ENCODE assay signal across 14 cellular contexts in the genomic region with DNA sequence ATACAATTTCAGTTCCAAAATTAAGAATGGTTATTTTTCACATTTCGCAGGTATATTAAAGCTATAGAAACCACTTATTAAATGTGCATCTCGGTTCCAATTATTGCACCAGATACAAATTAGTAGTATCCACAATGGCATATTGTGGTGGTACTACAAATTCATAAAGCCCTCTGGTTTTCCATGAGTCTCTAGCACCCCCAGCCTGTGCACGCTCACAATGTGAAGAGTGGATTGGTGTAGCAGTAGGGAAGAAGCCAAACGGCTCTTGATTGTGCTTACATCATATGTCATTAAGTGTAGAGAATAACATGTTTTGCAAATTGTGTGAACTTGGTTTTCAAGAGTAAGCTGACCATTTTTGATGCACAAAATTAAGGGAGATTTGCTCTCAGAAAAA. TPM values are rescaled to one million over a fixed set of nuclear protein-coding genes. Genes with fewer than 3 reads are reported as not detected.
DNase-seq lines count a peak whose midpoint lies in the region; ATAC-seq, FAIRE-seq and TF ChIP-seq lines count a peak whose summit lies in the region.
"Had no signal": no experiment of that assay in that cellular context is flagged by ENCODE, and none has a peak within 500 bp of the region (broad histone marks: within the 10 kb centered on the region; RNA-seq: fewer than 3 reads in every experiment).

No MANE protein-coding gene starts in this region.

- DNase-seq in G401 (ENCODE audit: low spot score) = peak; percentile 90
- DNase-seq in NCI-H2171 (lab: John Stamatoyannopoulos, UW) = peak; percentile 19
- DNase-seq in astrocyte (ENCODE audit: low read depth) = no peak
- DNase-seq in NK-92 treated with Interleukin-12 subunit alpha and Interleukin-12 subunit beta, amount 100 ng/mL, for 24 hours (lab: John Stamatoyannopoulos, UW) = no peak
- no peak for DNase-seq in T-helper 17 cell
- DNase-seq in CD8-positive, alpha-beta T cell = no peak
- DNase-seq: activated CD8-positive, alpha-beta memory T cell treated with anti-CD3 and anti-CD28 coated beads, Interleukin-2, amount 50 U/mL, for 48 hours; naive B cell; stimulated activated CD4-positive, alpha-beta T cell treated with anti-CD3 and anti-CD28 coated beads, Interleukin-15, amount 100 ng/mL, for 24 hours had no signal

- H3K4me3 ChIP-seq in astrocyte (ENCODE audit: insufficient read depth, low read depth, low read length) = no peak overlapping the region
- no peak overlapping the region for H3K4me3 ChIP-seq in CD8-positive, alpha-beta T cell (ENCODE audit: low read depth, low read length)

- no peak overlapping the region for H3K27ac ChIP-seq in astrocyte (ENCODE audit: low read depth, low read length)
- H3K27ac ChIP-seq in CD8-positive, alpha-beta T cell (ENCODE audit: low read depth, low read length) = no peak overlapping the region

- H3K27me3 Mint-ChIP-seq in astrocyte (ENCODE audit: low read depth, unreplicated experiment) (peaks cover 49% of the 10 kb centered on the region), nephron (ENCODE audit: low read depth) (peaks cover 56% of the 10 kb centered on the region), T-helper 17 cell (peaks cover 12% of the 10 kb centered on the region)
- peaks cover 9% of the 10 kb centered on the region for H3K27me3 Mint-ChIP-seq in CD8-positive, alpha-beta T cell (ENCODE audit: low read depth)

- FAIRE-seq in astrocyte (lab: Jason Lieb, UNC) = no peak
- FAIRE-seq: GM12892 had no signal

- peak overlapping the region; percentile 21 for H3K4me3 Mint-ChIP-seq in astrocyte (ENCODE audit: unreplicated experiment)
- H3K4me3 Mint-ChIP-seq in nephron = peak overlapping the region; percentile 86 to 92 (median 90)
- H3K4me3 Mint-ChIP-seq in T-helper 17 cell = no peak overlapping the region
- no peak overlapping the region for H3K4me3 Mint-ChIP-seq in CD8-positive, alpha-beta T cell

- intact Hi-C loops in CD8-positive, alpha-beta T cell (cut with DNase I, micrococcal nuclease) = no loop called here

- TF ChIP-seq CTCF in astrocyte (IDR thresholded peaks at IDR 0.05; ENCODE audit: insufficient read depth, low read depth, low read length) (no peak), nephron (IDR thresholded peaks at IDR 0.05; ENCODE audit: unreplicated experiment in 3 of 3) (no peak)
- no peak for TF ChIP-seq CTCF in CD8-positive, alpha-beta T cell (IDR thresholded peaks at IDR 0.05)

- H3K27me3 ChIP-seq in astrocyte (ENCODE audit: insufficient read depth, low read length) = peaks cover 15% of the 10 kb centered on the region
- no peaks in the 10 kb centered on the region for H3K27me3 ChIP-seq in CD8-positive, alpha-beta T cell (ENCODE audit: insufficient read depth, low read length)
- H3K27me3 ChIP-seq: Peyer's patch had no signal

- H3K9ac ChIP-seq in astrocyte (ENCODE audit: low read length) = no peak overlapping the region

- no peaks in the 10 kb centered on the region for H3K9me3 ChIP-seq in astrocyte (ENCODE audit: insufficient read depth, low read depth, low read length)
- no peaks in the 10 kb centered on the region for H3K9me3 ChIP-seq in T-helper 17 cell (ENCODE audit: control insufficient read depth, low read length, poor library complexity, severe bottlenecking)
- H3K9me3 ChIP-seq in CD8-positive, alpha-beta T cell (ENCODE audit: low read length) = no peaks in the 10 kb centered on the region
- H3K9me3 ChIP-seq: Peyer's patch had no signal

- peaks cover 17% of the 10 kb centered on the region for H3K4me1 ChIP-seq in astrocyte (ENCODE audit: insufficient read depth, low read length)
- H3K4me1 ChIP-seq in CD8-positive, alpha-beta T cell (ENCODE audit: insufficient read depth, low read length) = no peaks in the 10 kb centered on the region
- H3K4me1 ChIP-seq: Peyer's patch had no signal

- H3K9me3 Mint-ChIP-seq in astrocyte (ENCODE audit: unreplicated experiment) = no peaks in the 10 kb centered on the region
- H3K9me3 Mint-ChIP-seq in nephron = no peaks in the 10 kb centered on the region
- peaks cover 2% of the 10 kb centered on the region for H3K9me3 Mint-ChIP-seq in CD8-positive, alpha-beta T cell

- no peaks in the 10 kb centered on the region for H4K20me1 ChIP-seq in astrocyte (ENCODE audit: insufficient read depth, low read length)

- no peaks in the 10 kb centered on the region for H3K36me3 ChIP-seq in astrocyte (ENCODE audit: insufficient read depth, low read length)
- H3K36me3 ChIP-seq in CD8-positive, alpha-beta T cell (ENCODE audit: insufficient read depth, low read length) = no peaks in the 10 kb centered on the region
- H3K36me3 ChIP-seq: Peyer's patch had no signal

- H2AFZ ChIP-seq in astrocyte (ENCODE audit: low read depth, low read length) = no peak overlapping the region

- CTCF ChIA-PET in CD8-positive, alpha-beta T cell (lab: Charles Lee) = interaction anchor here (0.6 kb wide), 1 partner anchor 143 kb away, joined by 3 read pairs; no protein-coding TSS in a partner anchor

- ATAC-seq in T-helper 17 cell = no peak
- ATAC-seq in CD8-positive, alpha-beta T cell = no peak
- ATAC-seq in GM18498 (IDR thresholded peaks at IDR 0.05; ENCODE audit: unreplicated experiment) = no peak

- H3K36me3 Mint-ChIP-seq in astrocyte (ENCODE audit: low read depth, unreplicated experiment) = no peaks in the 10 kb centered on the region
- no peaks in the 10 kb centered on the region for H3K36me3 Mint-ChIP-seq in nephron (ENCODE audit: low read depth)
- H3K36me3 Mint-ChIP-seq in T-helper 17 cell (ENCODE audit: low read depth) = no peaks in the 10 kb centered on the region
- no peaks in the 10 kb centered on the region for H3K36me3 Mint-ChIP-seq in CD8-positive, alpha-beta T cell
- H3K36me3 Mint-ChIP-seq: naive B cell had no signal

- in situ Hi-C loops in G401 (cut with HindIII; ENCODE audit: low sequenced_read_pairs) = no loop called here

- POLR2A ChIA-PET in CD8-positive, alpha-beta T cell (lab: Charles Lee) = no interaction called here

- no peak overlapping the region for H3K4me2 ChIP-seq in astrocyte (ENCODE audit: low read length)

- no peaks in the 10 kb centered on the region for H3K79me2 ChIP-seq in astrocyte (ENCODE audit: insufficient read depth, low read length)

- no peak overlapping the region for H3K27ac Mint-ChIP-seq in astrocyte (ENCODE audit: unreplicated experiment)
- no peak overlapping the region for H3K27ac Mint-ChIP-seq in nephron
- H3K27ac Mint-ChIP-seq in T-helper 17 cell = no peak overlapping the region
- no peak overlapping the region for H3K27ac Mint-ChIP-seq in CD8-positive, alpha-beta T cell
- H3K27ac Mint-ChIP-seq: naive B cell had no signal

- H3K4me1 Mint-ChIP-seq in astrocyte (ENCODE audit: low read depth, unreplicated experiment) (peaks cover 6% of the 10 kb centered on the region), nephron (peaks cover 25% of the 10 kb centered on the region), T-helper 17 cell (peaks cover 2% of the 10 kb centered on the region)
- H3K4me1 Mint-ChIP-seq in CD8-positive, alpha-beta T cell (ENCODE audit: low read depth) = peaks cover 3% of the 10 kb centered on the region

RNA-seq across cellular contexts. Expression of gene BRINP3, which starts 1.9 kb away (rescaled TPM):
- not detected in 2 replicates for total RNA-seq in G401 (2014; rRNA removed; shearing (Covaris generic))
- total RNA-seq in astrocyte = not detected in 2 replicates
- total RNA-seq in T-helper 17 cell = not detected
- not detected for total RNA-seq in CD8-positive, alpha-beta T cell
- total RNA-seq: M059J had no signal

Comparison
In these comparisons a context has a peak if more than half of its experiments do, and no peak if none do; other contexts are left out.
1. DNase-seq: peak in G401 (single experiment) and NCI-H2171 (single experiment); none in astrocyte (single experiment), NK-92 treated with Interleukin-12 subunit alpha and Interleukin-12 subunit beta, amount 100 ng/mL, for 24 hours (single experiment), T-helper 17 cell (0 of 3) and CD8-positive, alpha-beta T cell (0 of 7).
2. H3K4me3 Mint-ChIP-seq: peak in astrocyte (single experiment) and nephron (3 of 3); none in T-helper 17 cell (single experiment) and CD8-positive, alpha-beta T cell (single experiment).